Comparison of ENCODE assay signal across 13 cellular contexts in genomic region chr3:171873561-171873960, GRCh38. TPM values are rescaled to one million over a fixed set of nuclear protein-coding genes. Genes with fewer than 3 reads are reported as not detected.
A peak's percentile ranks its signal among the peaks of the same experiment; 100 is the strongest.
DNase-seq lines count a peak whose midpoint lies in the region; ATAC-seq and TF ChIP-seq lines count a peak whose summit lies in the region.
"Had no signal": no experiment of that assay in that cellular context is flagged by ENCODE, and none has a peak within 500 bp of the region (broad histone marks: within the 10 kb centered on the region; RNA-seq: fewer than 3 reads in every experiment).

No MANE protein-coding gene starts in this region.

- peak overlapping the region; percentile 98 for H3K27ac ChIP-seq in SJSA1
- peak overlapping the region; percentile 57 for H3K27ac ChIP-seq in skeletal muscle tissue (ENCODE audit: low read depth, low read length)
- H3K27ac ChIP-seq: VCaP had no signal

- H3K4me3 ChIP-seq in SJSA1 = no peak overlapping the region
- H3K4me3 ChIP-seq in fibroblast of the aortic adventitia (ENCODE audit: low read depth, low read length) = no peak overlapping the region
- no peak overlapping the region for H3K4me3 ChIP-seq in skeletal muscle tissue (ENCODE audit: low read length in 3 of 3)

- ATAC-seq in HG02759 (IDR thresholded peaks at IDR 0.05; ENCODE audit: unreplicated experiment) = no peak
- ATAC-seq in GM18867 (IDR thresholded peaks at IDR 0.05; ENCODE audit: unreplicated experiment) = no peak
- ATAC-seq in esophagus mucosa = no peak
- ATAC-seq: activated T-cell treated with anti-CD3 and anti-CD28 coated beads, Interleukin-2, amount 50 U/mL, for 4 hours had no signal

- H3K9ac ChIP-seq in skeletal muscle tissue (ENCODE audit: low read depth in 1 of 3, low read length in 3 of 3) = no peak overlapping the region

- no peak for TF ChIP-seq CTCF in fibroblast of the aortic adventitia (IDR thresholded peaks at IDR 0.05; ENCODE audit: insufficient read depth, low read length)

- H3K4me1 ChIP-seq in SJSA1 (replicated peaks) (peaks cover 63% of the 10 kb centered on the region), skeletal muscle tissue (ENCODE audit: control insufficient read depth in 3 of 3, insufficient read depth in 3 of 3, low read length in 3 of 3) (peaks cover 0 to 6% (median 5%) of the 10 kb centered on the region in 3 donors)

- H3K9me3 ChIP-seq in SJSA1 (replicated peaks) (no peaks in the 10 kb centered on the region), skeletal muscle tissue (ENCODE audit: control insufficient read depth in 3 of 3, low read length in 3 of 3) (no peaks in the 10 kb centered on the region)

- DNase-seq in GM04504 (ENCODE audit: low read depth) (peak; percentile 65), SJSA1 (ENCODE audit: low read depth in 1 of 2, low spot score in 2 of 2) (peak in 1 of 2 experiments; percentile 60), fibroblast of the aortic adventitia (ENCODE audit: low read depth) (peak; percentile 29), KG1 (lab: John Stamatoyannopoulos, UW) (no peak)
- DNase-seq: activated T-cell treated with anti-CD3 and anti-CD28 coated beads, Interleukin-2, amount 50 U/mL, for 4 hours; cortex of kidney; NCI-H1105 treated with DMSO at 0.1 percent for 48 hours had no signal

- H3K27me3 ChIP-seq in SJSA1 (replicated peaks) (no peaks in the 10 kb centered on the region), skeletal muscle tissue (ENCODE audit: control insufficient read depth in 3 of 3, insufficient read depth in 3 of 3, low read length in 3 of 3) (no peaks in the 10 kb centered on the region)

- H3K36me3 ChIP-seq in SJSA1 (no peaks in the 10 kb centered on the region), skeletal muscle tissue (ENCODE audit: control insufficient read depth in 3 of 3, insufficient read depth in 3 of 3, low read length in 3 of 3) (no peaks in the 10 kb centered on the region)

RNA-seq across cellular contexts. Expression of gene TMEM212, which starts 30.4 kb away (rescaled TPM):
- not detected in 2 replicates for total RNA-seq in SJSA1 (2014; rRNA removed; shearing (Covaris generic))
- not detected in 2 replicates for total RNA-seq in fibroblast of the aortic adventitia (ENCODE audit: low replicate concordance)
- total RNA-seq in skeletal muscle tissue = not detected
- total RNA-seq in esophagus mucosa = not detected
- total RNA-seq: activated T-cell treated with anti-CD3 and anti-CD28 coated beads, Interleukin-2, amount 50 U/mL, for 4 hours; urinary bladder had no signal
